ENCODE assay signal across 8 cellular contexts in genomic region chr2:26068602-26069298, GRCh38. TPM values are rescaled to one million over a fixed set of nuclear protein-coding genes. Genes with fewer than 3 reads are reported as not detected.
A peak's percentile ranks its signal among the peaks of the same experiment; 100 is the strongest.
DNase-seq lines count a peak whose midpoint lies in the region; ATAC-seq and TF ChIP-seq lines count a peak whose summit lies in the region.

No MANE protein-coding gene starts in this region.

- ATAC-seq in GM21528 (IDR thresholded peaks at IDR 0.05; ENCODE audit: low FRiP score, unreplicated experiment), result peak; percentile 88

- H3K27ac ChIP-seq in skin epidermis, result peak overlapping the region in 13 of 21 experiments; percentile 0 to 72 (median 52)

- DNase-seq in GM04504 (ENCODE audit: low read depth), result peak; percentile 59
- DNase-seq in HUDEP-2 (lab: John Stamatoyannopoulos, UW; ENCODE audit: unreplicated experiment in 76 of 76), result peak in 63 of 76 experiments; percentile 8 to 90 (median 67)
- peak; percentile 24 for DNase-seq in UCSD-AML1 (lab: John Stamatoyannopoulos, UW; ENCODE audit: unreplicated experiment)
- DNase-seq in epithelial cell of proximal tubule (ENCODE audit: low read depth), result peak; percentile 52
- DNase-seq in mucosa of gallbladder (ENCODE audit: low spot score), result no peak
- no peak for DNase-seq in NCI-H187 (lab: John Stamatoyannopoulos, UW)

- TF ChIP-seq CTCF in epithelial cell of proximal tubule (conservative IDR thresholded peaks at IDR 0.05; ENCODE audit: low read depth, low read length), result no peak

- H3K4me3 ChIP-seq in epithelial cell of proximal tubule (ENCODE audit: low read depth, low read length), result no peak overlapping the region
- H3K4me3 ChIP-seq in skin epidermis, result no peak overlapping the region

RNA-seq across cellular contexts. Expression of gene RAB10, which starts 34.9 kb away (rescaled TPM):
- total RNA-seq in epithelial cell of proximal tubule, result 90.4 and 154 TPM in 2 replicates
- 173 TPM for total RNA-seq in mucosa of gallbladder

Comparison
In these comparisons a context has a peak if more than half of its experiments do, and no peak if none do; other contexts are left out.
1. DNase-seq: peak in GM04504 (single experiment), HUDEP-2 (63 of 76), UCSD-AML1 (single experiment) and epithelial cell of proximal tubule (single experiment); none in mucosa of gallbladder (single experiment) and NCI-H187 (0 of 2).